In the genomic region with DNA sequence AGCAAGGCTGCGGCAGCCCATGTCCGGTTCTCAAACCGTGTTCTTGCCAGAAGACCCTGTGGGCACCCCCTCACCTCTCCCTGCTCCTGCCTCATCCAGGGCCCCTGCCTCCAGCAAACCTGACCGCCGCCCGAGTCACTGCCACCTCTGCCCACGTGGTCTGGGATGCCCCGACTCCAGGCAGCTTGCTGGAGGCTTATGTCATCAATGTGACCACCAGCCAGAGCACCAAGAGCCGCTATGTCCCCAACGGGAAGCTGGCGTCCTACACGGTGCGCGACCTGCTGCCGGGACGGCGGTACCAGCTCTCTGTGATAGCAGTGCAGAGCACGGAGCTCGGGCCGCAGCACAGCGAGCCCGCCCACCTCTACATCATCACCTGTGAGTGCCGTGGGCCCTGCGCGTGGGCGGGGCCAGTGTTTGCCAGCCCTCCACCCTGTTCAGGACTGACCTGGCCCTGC, we compare ENCODE assay signal across 24 cellular contexts. TPM values are rescaled to one million over a fixed set of nuclear protein-coding genes. Genes with fewer than 3 reads are reported as not detected.
DNase-seq lines count a peak whose midpoint lies in the region; TF ChIP-seq lines count a peak whose summit lies in the region.
"Had no signal": no experiment of that assay in that cellular context is flagged by ENCODE, and none has a peak within 500 bp of the region (broad histone marks: within the 10 kb centered on the region; RNA-seq: fewer than 3 reads in every experiment).

No MANE protein-coding gene starts in this region.

- no peak overlapping the region for H4K91ac ChIP-seq in mesenchymal stem cell (ENCODE audit: low read length)

- CTCF ChIA-PET in activated CD4-positive, alpha-beta memory T cell treated with anti-CD3 and anti-CD28 coated beads, Interleukin-2, amount 10 ng/mL, durations not matched to agents 7 days and 5 days (lab: Charles Lee), result no interaction called here
- CTCF ChIA-PET in activated CD4-positive, alpha-beta memory T cell treated with anti-CD3 and anti-CD28 coated beads for 36 hours (lab: Charles Lee), result no interaction called here
- CTCF ChIA-PET in MCF 10A (lab: Yijun Ruan, JAX), result no interaction called here

- peak; percentile 14 for DNase-seq in activated CD4-positive, alpha-beta memory T cell treated with anti-CD3 and anti-CD28 coated beads, Interleukin-2, amount 10 ng/mL, durations not matched to agents 7 days and 5 days
- DNase-seq in activated CD4-positive, alpha-beta memory T cell treated with anti-CD3 and anti-CD28 coated beads for 36 hours, result no peak
- DNase-seq in MCF 10A (ENCODE audit: unreplicated experiment) (no peak), iPS-NIHi7 (ENCODE audit: extremely low spot score) (peak; percentile 42), stomach (peak; percentile 53), COR-L47 (lab: John Stamatoyannopoulos, UW) (no peak), mesenchymal stem cell (no peak), NCI-H187 (lab: John Stamatoyannopoulos, UW) (no peak)
- DNase-seq: activated naive CD4-positive, alpha-beta T cell treated with anti-CD3 and anti-CD28 coated beads, Interleukin-2, amount 50 U/mL, for 16 hours; activated T-cell treated with anti-CD3 and anti-CD28 coated beads, Interleukin-2, amount 50 U/mL, for 72 hours; CD8-positive, alpha-beta memory T cell; dermis blood vessel endothelial cell; glutamatergic neuron; MM.1S; naive thymus-derived CD4-positive, alpha-beta T cell; NCI-H146; NCI-H748 treated with DMSO at 0.1 percent for 48 hours; retina; RPMI8226; stimulated activated CD4-positive, alpha-beta T cell treated with anti-CD3 and anti-CD28 coated beads, Interleukin-4, amount 100 ng/mL, for 1 hour; stimulated activated naive CD8-positive, alpha-beta T cell treated with anti-CD3 and anti-CD28 coated beads, Interleukin-15, Interleukin-2, amounts not matched to agents 100 U/mL and 50 U/mL, for 24 hours had no signal

- H2AK5ac ChIP-seq in mesenchymal stem cell (ENCODE audit: low read length, severe bottlenecking), result no peak overlapping the region

- H3K4ac ChIP-seq in mesenchymal stem cell (ENCODE audit: low read depth in 1 of 2, low read length in 2 of 2), result no peak overlapping the region

- intact Hi-C loops in activated CD4-positive, alpha-beta memory T cell treated with anti-CD3 and anti-CD28 coated beads for 36 hours (cut with micrococcal nuclease), result loop anchor here (10.0 kb wide), 1 partner anchor 205 kb away; no protein-coding TSS in a partner anchor
- intact Hi-C loops in MCF 10A (cut with micrococcal nuclease) (no loop called here), stomach (cut with DNase I; ENCODE audit: low total_unique reads) (no loop called here)

- H2BK5ac ChIP-seq in mesenchymal stem cell (ENCODE audit: low read depth, low read length, poor library complexity, severe bottlenecking), result no peak overlapping the region

- H3K23ac ChIP-seq in mesenchymal stem cell (ENCODE audit: low read length in 2 of 2), result no peak overlapping the region

- H3K18ac ChIP-seq in mesenchymal stem cell (ENCODE audit: low read depth in 1 of 2, low read length in 2 of 2), result no peak overlapping the region

- no TSS peak for BruUV-seq in MCF 10A (replicated peaks; lab: Mats Ljungman, UMichigan)

- POLR2A ChIA-PET in activated CD4-positive, alpha-beta memory T cell treated with anti-CD3 and anti-CD28 coated beads, Interleukin-2, amount 10 ng/mL, durations not matched to agents 7 days and 5 days (lab: Charles Lee), result no interaction called here
- POLR2A ChIA-PET in activated CD4-positive, alpha-beta memory T cell treated with anti-CD3 and anti-CD28 coated beads for 36 hours (lab: Charles Lee), result no interaction called here
- POLR2A ChIA-PET in MCF 10A (lab: Yijun Ruan, JAX), result no interaction called here

- no peak overlapping the region for H3K27ac ChIP-seq in stomach
- no peak overlapping the region for H3K27ac ChIP-seq in mesenchymal stem cell (ENCODE audit: low read length, poor library complexity, severe bottlenecking)
- H3K27ac ChIP-seq: ovary, thyroid gland had no signal

- no peak overlapping the region for H3K9ac ChIP-seq in mesenchymal stem cell (ENCODE audit: low read length)

- H3K79me1 ChIP-seq in mesenchymal stem cell (replicated peaks; ENCODE audit: low read length, poor library complexity, severe bottlenecking), result no peaks in the 10 kb centered on the region

- no peak overlapping the region for H2AFZ ChIP-seq in mesenchymal stem cell (ENCODE audit: low read depth, low read length)

- H3K9me3 ChIP-seq in stomach (no peaks in the 10 kb centered on the region), mesenchymal stem cell (ENCODE audit: control insufficient read depth, low read length) (no peaks in the 10 kb centered on the region)
- H3K9me3 ChIP-seq: ovary, thyroid gland had no signal

- H3K4me1 ChIP-seq in stomach (no peaks in the 10 kb centered on the region), mesenchymal stem cell (ENCODE audit: control insufficient read depth, insufficient read depth, low read depth, low read length) (no peaks in the 10 kb centered on the region)

- H3K9me3 Mint-ChIP-seq in activated CD4-positive, alpha-beta memory T cell treated with anti-CD3 and anti-CD28 coated beads, Interleukin-2, amount 10 ng/mL, durations not matched to agents 7 days and 5 days, result no peaks in the 10 kb centered on the region
- H3K9me3 Mint-ChIP-seq in activated CD4-positive, alpha-beta memory T cell treated with anti-CD3 and anti-CD28 coated beads for 36 hours, result no peaks in the 10 kb centered on the region
- H3K9me3 Mint-ChIP-seq in MCF 10A (ENCODE audit: unreplicated experiment), result no peaks in the 10 kb centered on the region
- H3K9me3 Mint-ChIP-seq: activated T-cell treated with anti-CD3 and anti-CD28 coated beads, Interleukin-2, amount 50 U/mL, for 72 hours; CD8-positive, alpha-beta memory T cell; naive thymus-derived CD4-positive, alpha-beta T cell had no signal

- H3K27me3 ChIP-seq in stomach, result peaks cover 0 to under 1% (median 0%) of the 10 kb centered on the region in 3 donors
- peaks cover 0 to 24% of the 10 kb centered on the region in 2 experiments for H3K27me3 ChIP-seq in mesenchymal stem cell (ENCODE audit: control insufficient read depth in 1 of 2, insufficient read depth in 1 of 2, low read length in 2 of 2)
- H3K27me3 ChIP-seq: ovary, thyroid gland had no signal

- no peak for TF ChIP-seq POLR2A in stomach (IDR thresholded peaks at IDR 0.05)

- H3K4me3 ChIP-seq in stomach (no peak overlapping the region), mesenchymal stem cell (ENCODE audit: insufficient read depth in 1 of 2, low read depth in 1 of 2, low read length in 2 of 2) (no peak overlapping the region)
- H3K4me3 ChIP-seq: K562, ovary, thyroid gland had no signal

- H3K4me3 Mint-ChIP-seq in activated CD4-positive, alpha-beta memory T cell treated with anti-CD3 and anti-CD28 coated beads, Interleukin-2, amount 10 ng/mL, durations not matched to agents 7 days and 5 days, result no peak overlapping the region
- no peak overlapping the region for H3K4me3 Mint-ChIP-seq in activated CD4-positive, alpha-beta memory T cell treated with anti-CD3 and anti-CD28 coated beads for 36 hours
- no peak overlapping the region for H3K4me3 Mint-ChIP-seq in MCF 10A (ENCODE audit: unreplicated experiment)
- H3K4me3 Mint-ChIP-seq: activated T-cell treated with anti-CD3 and anti-CD28 coated beads, Interleukin-2, amount 50 U/mL, for 72 hours; CD8-positive, alpha-beta memory T cell; naive thymus-derived CD4-positive, alpha-beta T cell had no signal

- no peak for TF ChIP-seq CTCF in MCF 10A (IDR thresholded peaks at IDR 0.05; ENCODE audit: unreplicated experiment)
- no peak for TF ChIP-seq CTCF in stomach (IDR thresholded peaks at IDR 0.05)

- H3K27me3 Mint-ChIP-seq in activated CD4-positive, alpha-beta memory T cell treated with anti-CD3 and anti-CD28 coated beads, Interleukin-2, amount 10 ng/mL, durations not matched to agents 7 days and 5 days, result no peaks in the 10 kb centered on the region
- no peaks in the 10 kb centered on the region for H3K27me3 Mint-ChIP-seq in activated CD4-positive, alpha-beta memory T cell treated with anti-CD3 and anti-CD28 coated beads for 36 hours
- no peaks in the 10 kb centered on the region for H3K27me3 Mint-ChIP-seq in MCF 10A (ENCODE audit: insufficient read depth, unreplicated experiment)
- H3K27me3 Mint-ChIP-seq: CD8-positive, alpha-beta memory T cell; naive thymus-derived CD4-positive, alpha-beta T cell had no signal

- no peaks in the 10 kb centered on the region for H3K4me1 Mint-ChIP-seq in activated CD4-positive, alpha-beta memory T cell treated with anti-CD3 and anti-CD28 coated beads, Interleukin-2, amount 10 ng/mL, durations not matched to agents 7 days and 5 days
- no peaks in the 10 kb centered on the region for H3K4me1 Mint-ChIP-seq in activated CD4-positive, alpha-beta memory T cell treated with anti-CD3 and anti-CD28 coated beads for 36 hours (ENCODE audit: low read depth)
- H3K4me1 Mint-ChIP-seq in MCF 10A (ENCODE audit: insufficient read depth, unreplicated experiment), result no peaks in the 10 kb centered on the region

- no peaks in the 10 kb centered on the region for H3K36me3 Mint-ChIP-seq in activated CD4-positive, alpha-beta memory T cell treated with anti-CD3 and anti-CD28 coated beads, Interleukin-2, amount 10 ng/mL, durations not matched to agents 7 days and 5 days (ENCODE audit: low read depth)
- peaks cover 2% of the 10 kb centered on the region for H3K36me3 Mint-ChIP-seq in activated CD4-positive, alpha-beta memory T cell treated with anti-CD3 and anti-CD28 coated beads for 36 hours
- H3K36me3 Mint-ChIP-seq in MCF 10A (ENCODE audit: insufficient read depth, unreplicated experiment), result peaks cover 10% of the 10 kb centered on the region

- H3K27ac Mint-ChIP-seq in activated CD4-positive, alpha-beta memory T cell treated with anti-CD3 and anti-CD28 coated beads, Interleukin-2, amount 10 ng/mL, durations not matched to agents 7 days and 5 days, result no peak overlapping the region
- no peak overlapping the region for H3K27ac Mint-ChIP-seq in activated CD4-positive, alpha-beta memory T cell treated with anti-CD3 and anti-CD28 coated beads for 36 hours
- H3K27ac Mint-ChIP-seq in MCF 10A (ENCODE audit: low read depth, unreplicated experiment), result peak overlapping the region; percentile 41
- H3K27ac Mint-ChIP-seq: activated T-cell treated with anti-CD3 and anti-CD28 coated beads, Interleukin-2, amount 50 U/mL, for 72 hours; CD8-positive, alpha-beta memory T cell had no signal

- no peak overlapping the region for H4K8ac ChIP-seq in mesenchymal stem cell (ENCODE audit: low read length)

- H2BK15ac ChIP-seq in mesenchymal stem cell (ENCODE audit: low read depth, poor library complexity, severe bottlenecking), result no peak overlapping the region

- H2BK120ac ChIP-seq in mesenchymal stem cell (ENCODE audit: low read depth, low read length), result no peak overlapping the region

- WGBS in stomach, 5 donors, result 41 to 70% (median 47%) methylated on average over 15 to 26 of the region's 26 CpGs
- WGBS in mesenchymal stem cell, result 67% methylated on average over 25 of the region's 26 CpGs

- H3K4me2 ChIP-seq in mesenchymal stem cell (ENCODE audit: low read length, poor library complexity, severe bottlenecking), result no peak overlapping the region

- no peak for TF ChIP-seq EP300 in stomach (IDR thresholded peaks at IDR 0.05)

- H3K36me3 ChIP-seq in stomach (peaks cover 6 to 98% (median 88%) of the 10 kb centered on the region in 4 donors), mesenchymal stem cell (ENCODE audit: control insufficient read depth in 1 of 2, insufficient read depth in 2 of 2, low read depth in 1 of 2, low read length in 2 of 2) (peaks cover 0 to 98% of the 10 kb centered on the region in 2 experiments)
- H3K36me3 ChIP-seq: ovary had no signal

- no peak overlapping the region for H2BK12ac ChIP-seq in mesenchymal stem cell (ENCODE audit: low read length in 2 of 2)

- H3K14ac ChIP-seq in mesenchymal stem cell (ENCODE audit: low read length in 2 of 2), result no peak overlapping the region

RNA-seq across cellular contexts. Expression of gene MTERF4, which starts 32.2 kb away (rescaled TPM):
- total RNA-seq in activated CD4-positive, alpha-beta memory T cell treated with anti-CD3 and anti-CD28 coated beads, Interleukin-2, amount 10 ng/mL, durations not matched to agents 7 days and 5 days, result 10 to 100 TPM; 41.5 to 45.4 TPM
- 10 to 100 TPM; 43.9 to 46.0 TPM for total RNA-seq in activated CD4-positive, alpha-beta memory T cell treated with anti-CD3 and anti-CD28 coated beads for 36 hours
- 29.9 and 34.3 TPM in 2 replicates for total RNA-seq in MCF 10A (2022)
- 10 to 100 TPM in 4 of 5 donors, 1 to 10 TPM in 1; 3.2 to 85.7 (median 40.9) TPM for total RNA-seq in stomach
- polyA plus RNA-seq in stomach, result 10 to 100 TPM; 19.4 to 28.6 (median 24.3) TPM
- 16.7 TPM for polyA plus RNA-seq in mesenchymal stem cell (2013, experiment 1 of 2)
- 15.7 TPM for polyA plus RNA-seq in mesenchymal stem cell (2013, experiment 2 of 2)

Comparison
In these comparisons a context has a peak if more than half of its experiments do, and no peak if none do; other contexts are left out.
1. DNase-seq: peak in activated CD4-positive, alpha-beta memory T cell treated with anti-CD3 and anti-CD28 coated beads, Interleukin-2, amount 10 ng/mL, durations not matched to agents 7 days and 5 days (single experiment), iPS-NIHi7 (single experiment) and stomach (single experiment); none in activated CD4-positive, alpha-beta memory T cell treated with anti-CD3 and anti-CD28 coated beads for 36 hours (single experiment), MCF 10A (single experiment), COR-L47 (single experiment), mesenchymal stem cell (single experiment) and NCI-H187 (0 of 2).